14 cellular contexts compared by ENCODE assay signal in the genomic region with DNA sequence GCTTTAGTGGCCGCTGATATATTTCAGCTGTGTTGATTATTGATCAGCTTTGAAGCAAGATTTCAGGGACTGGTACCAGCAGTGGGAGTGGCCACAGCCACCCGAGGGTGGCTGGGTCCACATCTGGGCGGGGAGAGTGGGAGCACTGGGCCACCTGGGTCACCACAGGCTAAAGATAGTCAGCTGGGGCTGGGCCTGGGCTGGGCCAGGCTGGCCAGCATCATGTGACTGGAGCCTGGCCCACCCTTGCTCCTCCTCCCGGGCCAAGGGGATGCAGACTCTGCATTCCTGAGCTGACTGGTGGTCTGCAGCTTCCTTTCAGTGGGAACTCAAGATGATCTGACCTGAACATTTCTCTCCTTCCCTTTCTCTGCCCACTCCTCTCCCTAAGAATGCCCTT. TPM values are rescaled to one million over a fixed set of nuclear protein-coding genes. Genes with fewer than 3 reads are reported as not detected.
A peak's percentile ranks its signal among the peaks of the same experiment; 100 is the strongest.
DNase-seq lines count a peak whose midpoint lies in the region; ATAC-seq and TF ChIP-seq lines count a peak whose summit lies in the region.
"Had no signal": no experiment of that assay in that cellular context is flagged by ENCODE, and none has a peak within 500 bp of the region (broad histone marks: within the 10 kb centered on the region; RNA-seq: fewer than 3 reads in every experiment).

No MANE protein-coding gene starts in this region.

- DNase-seq in SJCRH30 (peak; percentile 33 to 43), hepatocyte (ENCODE audit: low spot score) (no peak), pons (ENCODE audit: low spot score) (no peak), UCSD-AML1 (lab: John Stamatoyannopoulos, UW; ENCODE audit: unreplicated experiment) (no peak), occipital lobe (lab: John Stamatoyannopoulos, UW) (no peak), NOMO-1 (lab: John Stamatoyannopoulos, UW; ENCODE audit: unreplicated experiment in 2 of 2) (no peak)
- DNase-seq: NCI-H2029 treated with DMSO at 0.1 percent for 48 hours, PC-3, posterior cingulate gyrus, T1000, upper lobe of left lung had no signal

- H3K4me1 ChIP-seq in SJCRH30 (peaks cover 32% of the 10 kb centered on the region), hepatocyte (ENCODE audit: insufficient read depth) (peaks cover 59% of the 10 kb centered on the region), skeletal muscle tissue (ENCODE audit: control insufficient read depth in 3 of 3, insufficient read depth in 3 of 3, low read length in 3 of 3) (peaks cover 52 to 58% (median 55%) of the 10 kb centered on the region in 3 donors)

- H3K79me2 ChIP-seq in hepatocyte = peaks cover 100% of the 10 kb centered on the region

- H3K9ac ChIP-seq in skeletal muscle tissue (ENCODE audit: low read depth in 1 of 3, low read length in 3 of 3) = peak overlapping the region in 2 of 3 donors; percentile 20 to 50

- no peaks in the 10 kb centered on the region for H3K27me3 ChIP-seq in SJCRH30
- H3K27me3 ChIP-seq in hepatocyte = no peaks in the 10 kb centered on the region
- no peaks in the 10 kb centered on the region for H3K27me3 ChIP-seq in skeletal muscle tissue (ENCODE audit: control insufficient read depth in 3 of 3, insufficient read depth in 3 of 3, low read length in 3 of 3)
- H3K27me3 ChIP-seq: esophagus muscularis mucosa, upper lobe of left lung had no signal

- TF ChIP-seq CTCF in hepatocyte (IDR thresholded peaks at IDR 0.05; ENCODE audit: poor library complexity) = no peak

- no peak overlapping the region for H3K4me2 ChIP-seq in hepatocyte

- H3K9me3 ChIP-seq in SJCRH30 (replicated peaks) = no peaks in the 10 kb centered on the region
- H3K9me3 ChIP-seq in hepatocyte (ENCODE audit: low read depth) = no peaks in the 10 kb centered on the region
- no peaks in the 10 kb centered on the region for H3K9me3 ChIP-seq in skeletal muscle tissue (ENCODE audit: control insufficient read depth in 3 of 3, low read length in 3 of 3)
- H3K9me3 ChIP-seq: esophagus muscularis mucosa, upper lobe of left lung had no signal

- peak; percentile 39 for ATAC-seq in GM21576 (IDR thresholded peaks at IDR 0.05; ENCODE audit: unreplicated experiment)
- ATAC-seq: PC-3 had no signal

- H3K4me3 ChIP-seq in SJCRH30 (no peak overlapping the region), hepatocyte (no peak overlapping the region), skeletal muscle tissue (ENCODE audit: low read length in 3 of 3) (peak overlapping the region in 1 of 3 donors; percentile 13)
- H3K4me3 ChIP-seq: esophagus muscularis mucosa, upper lobe of left lung had no signal

- H2AFZ ChIP-seq in hepatocyte = no peak overlapping the region

- no peaks in the 10 kb centered on the region for H3K9me2 ChIP-seq in hepatocyte (replicated peaks; ENCODE audit: insufficient read depth)

- peak overlapping the region; percentile 29 for H3K27ac ChIP-seq in SJCRH30
- peak overlapping the region; percentile 56 for H3K27ac ChIP-seq in hepatocyte
- no peak overlapping the region for H3K27ac ChIP-seq in skeletal muscle tissue (ENCODE audit: low read depth, low read length)

- H3K36me3 ChIP-seq in SJCRH30 (no peaks in the 10 kb centered on the region), hepatocyte (replicated peaks; ENCODE audit: insufficient read depth, low read depth) (no peaks in the 10 kb centered on the region), skeletal muscle tissue (ENCODE audit: control insufficient read depth in 3 of 3, insufficient read depth in 3 of 3, low read length in 3 of 3) (no peaks in the 10 kb centered on the region)
- H3K36me3 ChIP-seq: esophagus muscularis mucosa, upper lobe of left lung had no signal

- peaks cover 96% of the 10 kb centered on the region for H4K20me1 ChIP-seq in hepatocyte (ENCODE audit: insufficient read depth, poor library complexity, severe bottlenecking)

- 47% methylated on average over 4 of the region's 4 CpGs for WGBS in hepatocyte (ENCODE audit: low lambda C conversion rate, missing lambda C conversion rate)

RNA-seq across cellular contexts. Expression of a gene that starts 27.1 kb away (rescaled TPM):
- total RNA-seq in SJCRH30 (2014; rRNA removed; shearing (Covaris generic)) = 99.9 and 100.0 TPM in 2 replicates
- total RNA-seq in hepatocyte (68.4 and 75.0 TPM in 2 replicates), skeletal muscle tissue (24.0 TPM), occipital lobe (37.4 TPM)
- 62.9 and 64.7 TPM in 2 replicates for polyA plus RNA-seq in hepatocyte

Comparison
In these comparisons a context has a peak if more than half of its experiments do, and no peak if none do; other contexts are left out.
1. DNase-seq: peak in SJCRH30 (2 of 2); none in hepatocyte (single experiment), pons (single experiment), UCSD-AML1 (single experiment), occipital lobe (single experiment) and NOMO-1 (0 of 2).